Comparison of ENCODE assay signal across 11 cellular contexts in genomic region chr5:150503977-150504620, GRCh38. TPM values are rescaled to one million over a fixed set of nuclear protein-coding genes. Genes with fewer than 3 reads are reported as not detected.
A peak's percentile ranks its signal among the peaks of the same experiment; 100 is the strongest.
DNase-seq lines count a peak whose midpoint lies in the region; ATAC-seq, FAIRE-seq and TF ChIP-seq lines count a peak whose summit lies in the region.
"Had no signal": no experiment of that assay in that cellular context is flagged by ENCODE, and none has a peak within 500 bp of the region (broad histone marks: within the 10 kb centered on the region; RNA-seq: fewer than 3 reads in every experiment).

No MANE protein-coding gene starts in this region.

- FAIRE-seq in HTR-8/SVneo (lab: Jason Lieb, UNC): no peak

- no peak overlapping the region for H3K4me3 ChIP-seq in right lobe of liver
- no peak overlapping the region for H3K4me3 ChIP-seq in testis
- H3K4me3 ChIP-seq: ovary had no signal

- H3K4me1 ChIP-seq in right lobe of liver (peaks cover under 1 to 98% (median 49%) of the 10 kb centered on the region in 4 donors), testis (peaks cover 100% of the 10 kb centered on the region)

- H3K27ac ChIP-seq in cingulate gyrus (ENCODE audit: low read depth, low read length): peak overlapping the region; percentile 99
- H3K27ac ChIP-seq in right lobe of liver: peak overlapping the region in 2 of 3 donors; percentile 25 to 64
- H3K27ac ChIP-seq in testis: peak overlapping the region in 1 of 2 donors; percentile 42
- H3K27ac ChIP-seq: ovary had no signal

- no peak for TF ChIP-seq CTCF in right lobe of liver (IDR thresholded peaks at IDR 0.05)
- no peak for TF ChIP-seq CTCF in testis (IDR thresholded peaks at IDR 0.05)

- WGBS in right lobe of liver (ENCODE audit: insufficient coverage, low coverage, low lambda C conversion rate, missing lambda C conversion rate): 9% methylated on average over 5 of the region's 9 CpGs
- 38 to 41% methylated on average over 8 to 9 of the region's 9 CpGs for WGBS in testis, 2 donors

- H3K27me3 ChIP-seq in right lobe of liver (no peaks in the 10 kb centered on the region), testis (no peaks in the 10 kb centered on the region)
- H3K27me3 ChIP-seq: ovary had no signal

- DNase-seq in NCI-H2196 treated with DMSO at 0.1 percent for 48 hours (lab: John Stamatoyannopoulos, UW; ENCODE audit: unreplicated experiment) (peak; percentile 18), right lobe of liver (peak; percentile 62 to 86 (median 84)), testis (peak; percentile 94), NCI-H2081 treated with DMSO at 0.1 percent for 48 hours (lab: John Stamatoyannopoulos, UW) (no peak), HTR-8/SVneo (ENCODE audit: insufficient read length, low spot score) (no peak), NCI-H345 treated with DMSO at 0.1 percent for 48 hours (lab: John Stamatoyannopoulos, UW; ENCODE audit: unreplicated experiment) (no peak), SIG-M5 treated with dmso at 0.1 percent for 504 hours (lab: John Stamatoyannopoulos, UW; ENCODE audit: unreplicated experiment) (no peak)
- DNase-seq: activated B cell treated with CpG ODN at 0.5 μM for 24 hours, NCI-H1105 treated with DMSO at 0.1 percent for 48 hours, ovary had no signal

- peaks cover 0 to 3% (median 0%) of the 10 kb centered on the region in 4 donors for H3K36me3 ChIP-seq in right lobe of liver
- H3K36me3 ChIP-seq in testis (ENCODE audit: low read depth, missing control alignments): no peaks in the 10 kb centered on the region
- H3K36me3 ChIP-seq: ovary had no signal

- no peaks in the 10 kb centered on the region for H3K9me3 ChIP-seq in right lobe of liver
- H3K9me3 ChIP-seq in testis: no peaks in the 10 kb centered on the region
- H3K9me3 ChIP-seq: ovary had no signal

- peak; percentile 41 to 71 (median 68) for ATAC-seq in right lobe of liver

- intact Hi-C loops in right lobe of liver (cut with DNase I) (no loop called here), testis (cut with DNase I; ENCODE audit: low total_unique reads) (no loop called here)

- TF ChIP-seq POLR2A in right lobe of liver (IDR thresholded peaks at IDR 0.05): no peak
- TF ChIP-seq POLR2A in testis (IDR thresholded peaks at IDR 0.05): no peak

RNA-seq across cellular contexts. Expression of gene NDST1, which starts 3.8 kb away (rescaled TPM):
- 10 to 100 TPM; 38.1 to 97.5 (median 76.0) TPM for total RNA-seq in right lobe of liver
- 100 to 1,000 TPM; 167 to 174 TPM for total RNA-seq in testis
- 55.0 TPM for polyA plus RNA-seq in testis (ENCODE audit: insufficient read depth, low read depth, low replicate concordance)

RNA-seq across cellular contexts. Expression of gene RPS14, which starts 54.6 kb away (rescaled TPM):
- 100 to 1,000 TPM; 573 to 800 (median 663) TPM for total RNA-seq in right lobe of liver
- 1,000 to 10,000 TPM in 1 of 2 donors, 100 to 1,000 TPM in 1; 781 to 1,273 TPM for total RNA-seq in testis
- 1,234 TPM for polyA plus RNA-seq in testis (ENCODE audit: insufficient read depth, low read depth, low replicate concordance)

Comparison
In these comparisons a context has a peak if more than half of its experiments do, and no peak if none do; other contexts are left out.
1. DNase-seq: peak in NCI-H2196 treated with DMSO at 0.1 percent for 48 hours (single experiment), right lobe of liver (3 of 3) and testis (single experiment); none in NCI-H2081 treated with DMSO at 0.1 percent for 48 hours (single experiment), HTR-8/SVneo (single experiment), NCI-H345 treated with DMSO at 0.1 percent for 48 hours (single experiment) and SIG-M5 treated with dmso at 0.1 percent for 504 hours (single experiment).